23 cellular contexts compared by ENCODE assay signal in the genomic region with DNA sequence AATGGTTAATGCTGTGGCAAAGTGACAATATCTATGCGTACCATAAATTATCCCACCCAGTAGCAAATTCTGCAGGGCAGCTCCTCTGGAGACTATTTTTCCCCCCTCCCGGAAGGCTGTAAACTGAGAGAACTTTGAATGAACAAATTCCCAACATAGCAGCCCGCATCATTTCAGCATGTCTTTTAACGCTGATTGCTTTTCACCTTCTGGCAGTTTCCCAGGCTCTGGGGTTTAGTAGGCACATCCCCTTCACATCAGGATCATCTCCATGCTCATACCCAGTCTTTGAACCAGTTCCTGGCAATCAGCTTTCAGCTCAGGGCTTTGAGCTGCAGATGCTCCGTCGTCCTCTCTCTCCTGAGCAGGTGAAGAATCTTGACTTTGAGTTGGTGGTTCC.
"Had no signal": no experiment of that assay in that cellular context is flagged by ENCODE, and none has a peak within 500 bp of the region (broad histone marks: within the 10 kb centered on the region; RNA-seq: fewer than 3 reads in every experiment).

No MANE protein-coding gene starts in this region.

- H3K9me3 ChIP-seq: colonic mucosa, esophagus muscularis mucosa, esophagus squamous epithelium, gastrocnemius medialis, gastroesophageal sphincter, heart left ventricle, heart right ventricle had no signal

- H3K27me3 ChIP-seq: colonic mucosa, esophagus muscularis mucosa, gastrocnemius medialis had no signal

- H3K27ac ChIP-seq: colonic mucosa, coronary artery, dorsolateral prefrontal cortex, epithelial cell of prostate, esophagus muscularis mucosa, esophagus squamous epithelium, foreskin keratinocyte, gastrocnemius medialis, gastroesophageal sphincter, heart left ventricle, heart right ventricle had no signal

- H3K4me1 ChIP-seq: colonic mucosa, esophagus muscularis mucosa, esophagus squamous epithelium, foreskin keratinocyte, gastrocnemius medialis, gastroesophageal sphincter, heart left ventricle, heart right ventricle had no signal

- H3K36me3 ChIP-seq: colonic mucosa, esophagus muscularis mucosa, esophagus squamous epithelium, gastrocnemius medialis, gastroesophageal sphincter, heart left ventricle, heart right ventricle had no signal

- DNase-seq: colonic mucosa; cortex of kidney; dermis blood vessel endothelial cell; dorsolateral prefrontal cortex; effector CD4-positive, alpha-beta T cell; effector CD8-positive, alpha-beta T cell; effector memory CD4-positive, alpha-beta T cell; effector memory CD8-positive, alpha-beta T cell; endodermal cell; erythroblast; esophagus squamous epithelium; foreskin fibroblast; foreskin keratinocyte; foreskin melanocyte; gastrocnemius medialis; glutamatergic neuron; head of caudate nucleus; heart left ventricle; heart right ventricle had no signal

- H3K4me3 ChIP-seq: colonic mucosa, coronary artery, dorsolateral prefrontal cortex, esophagus muscularis mucosa, esophagus squamous epithelium, gastrocnemius medialis, gastroesophageal sphincter, heart left ventricle, heart right ventricle had no signal
